Comparison of ENCODE assay signal across 8 cellular contexts in genomic region chr2:118014492-118014824, GRCh38. TPM values are rescaled to one million over a fixed set of nuclear protein-coding genes. Genes with fewer than 3 reads are reported as not detected.
DNase-seq lines count a peak whose midpoint lies in the region; ATAC-seq and TF ChIP-seq lines count a peak whose summit lies in the region.

No MANE protein-coding gene starts in this region.

- peaks cover 11% of the 10 kb centered on the region for H3K36me3 Mint-ChIP-seq in CD8-positive, alpha-beta T cell
- H3K36me3 Mint-ChIP-seq in natural killer cell: no peaks in the 10 kb centered on the region

- no peaks in the 10 kb centered on the region for H3K36me3 ChIP-seq in CD8-positive, alpha-beta T cell (ENCODE audit: insufficient read depth, low read length)

- peak overlapping the region; percentile 95 for H3K4me3 Mint-ChIP-seq in CD8-positive, alpha-beta T cell
- H3K4me3 Mint-ChIP-seq in natural killer cell: peak overlapping the region; percentile 89

- ATAC-seq in CD8-positive, alpha-beta T cell: no peak
- ATAC-seq in natural killer cell (no peak), GM21381 (IDR thresholded peaks at IDR 0.05; ENCODE audit: unreplicated experiment) (no peak)

- peak overlapping the region; percentile 92 for H3K27ac Mint-ChIP-seq in CD8-positive, alpha-beta T cell
- H3K27ac Mint-ChIP-seq in natural killer cell: peak overlapping the region; percentile 81 to 85

- no peaks in the 10 kb centered on the region for H3K27me3 ChIP-seq in CD8-positive, alpha-beta T cell (ENCODE audit: insufficient read depth, low read length)
- H3K27me3 ChIP-seq in dorsolateral prefrontal cortex: no peaks in the 10 kb centered on the region

- intact Hi-C loops in CD8-positive, alpha-beta T cell (cut with DNase I, micrococcal nuclease): loop anchor here (1.0 to 10.0 kb wide), 9 partner anchors 74 to 1743 kb away; partner anchors contain the start of genes C2orf76 (in 2 of the 2), DBI (in 2 of the 2), INSIG2 (in 2 of the 2) and PTPN4 (in 2 of the 2)
- intact Hi-C loops in dorsolateral prefrontal cortex (cut with DNase I): loop anchor here in 1 of 2 donors (5.0 kb wide), 1 partner anchor 202 kb away; the partner anchor contains the start of gene DDX18
- intact Hi-C loops in natural killer cell (cut with micrococcal nuclease): loop anchor here (2.0 kb wide), 1 partner anchor 74 kb away; the partner anchor contains the start of gene INSIG2

- peaks cover 47% of the 10 kb centered on the region for H3K4me1 Mint-ChIP-seq in CD8-positive, alpha-beta T cell (ENCODE audit: low read depth)
- H3K4me1 Mint-ChIP-seq in natural killer cell: peaks cover 25 to 30% of the 10 kb centered on the region in 2 donors

- peak in 1 of 7 experiments; percentile 49 for DNase-seq in CD8-positive, alpha-beta T cell
- DNase-seq in NB4 (ENCODE audit: low read depth): no peak
- peak in 3 of 10 donors; percentile 16 to 44 (median 32) for DNase-seq in dorsolateral prefrontal cortex
- DNase-seq in natural killer cell: no peak
- DNase-seq in D341Med (ENCODE audit: low spot score): no peak
- DNase-seq in COLO829 (ENCODE audit: low spot score): no peak
- DNase-seq in hippocampal formation (lab: John Stamatoyannopoulos, UW): no peak

- TF ChIP-seq CTCF in CD8-positive, alpha-beta T cell (IDR thresholded peaks at IDR 0.05): no peak
- TF ChIP-seq CTCF in NB4 (IDR thresholded peaks at IDR 0.05; ENCODE audit: low read depth, low read length) (no peak), dorsolateral prefrontal cortex (IDR thresholded peaks at IDR 0.05 in 54 of 56, conservative IDR thresholded peaks at IDR 0.05 in 2 of 56; ENCODE audit: low read depth in 1 of 56, partially characterized antibody in 56 of 56) (no peak), natural killer cell (IDR thresholded peaks at IDR 0.05) (no peak)

- CTCF ChIA-PET in CD8-positive, alpha-beta T cell (lab: Charles Lee): interaction anchor here (0.5 to 3.1 kb wide), 5 partner anchors 11 to 851 kb away, joined by 3 to 17 read pairs (median 5); partner anchors contain the start of gene DDX18

- H3K4me3 ChIP-seq in CD8-positive, alpha-beta T cell (ENCODE audit: low read depth, low read length): peak overlapping the region; percentile 73
- peak overlapping the region; percentile 68 for H3K4me3 ChIP-seq in NB4 (ENCODE audit: low read depth, low read length)
- H3K4me3 ChIP-seq in dorsolateral prefrontal cortex: peak overlapping the region; percentile 69 to 100 (median 96)

- no peaks in the 10 kb centered on the region for H3K9me3 Mint-ChIP-seq in CD8-positive, alpha-beta T cell
- no peaks in the 10 kb centered on the region for H3K9me3 Mint-ChIP-seq in natural killer cell

- no peaks in the 10 kb centered on the region for H3K9me3 ChIP-seq in CD8-positive, alpha-beta T cell (ENCODE audit: low read length)

- peaks cover 3% of the 10 kb centered on the region for H3K27me3 Mint-ChIP-seq in CD8-positive, alpha-beta T cell (ENCODE audit: low read depth)
- H3K27me3 Mint-ChIP-seq in natural killer cell (ENCODE audit: low read depth in 2 of 2): peaks cover 17 to 28% of the 10 kb centered on the region in 2 donors

- H3K27ac ChIP-seq in CD8-positive, alpha-beta T cell (ENCODE audit: low read depth, low read length): peak overlapping the region; percentile 31
- peak overlapping the region in 22 of 59 donors; percentile 29 to 93 (median 76) for H3K27ac ChIP-seq in dorsolateral prefrontal cortex

- POLR2A ChIA-PET in CD8-positive, alpha-beta T cell (lab: Charles Lee): interaction anchor here (1.3 to 1.7 kb wide), 3 partner anchors 11 to 171 kb away, joined by 5 to 7 read pairs (median 7); partner anchors contain the start of gene INSIG2

- H3K4me1 ChIP-seq in CD8-positive, alpha-beta T cell (ENCODE audit: insufficient read depth, low read length): peaks cover 27% of the 10 kb centered on the region

- TF ChIP-seq POLR2A in NB4 (IDR thresholded peaks at IDR 0.05; ENCODE audit: extremely low read depth, insufficient read length): no peak

RNA-seq across cellular contexts. Expression of gene CCDC93, which starts 0.6 kb away (rescaled TPM):
- total RNA-seq in CD8-positive, alpha-beta T cell: 10 to 100 TPM; 84.4 to 85.3 TPM
- total RNA-seq in dorsolateral prefrontal cortex: 10 to 100 TPM; 28.1 to 61.0 (median 42.1) TPM
- 10 to 100 TPM; 58.6 to 68.6 (median 67.4) TPM for total RNA-seq in natural killer cell
